In the genomic region with DNA sequence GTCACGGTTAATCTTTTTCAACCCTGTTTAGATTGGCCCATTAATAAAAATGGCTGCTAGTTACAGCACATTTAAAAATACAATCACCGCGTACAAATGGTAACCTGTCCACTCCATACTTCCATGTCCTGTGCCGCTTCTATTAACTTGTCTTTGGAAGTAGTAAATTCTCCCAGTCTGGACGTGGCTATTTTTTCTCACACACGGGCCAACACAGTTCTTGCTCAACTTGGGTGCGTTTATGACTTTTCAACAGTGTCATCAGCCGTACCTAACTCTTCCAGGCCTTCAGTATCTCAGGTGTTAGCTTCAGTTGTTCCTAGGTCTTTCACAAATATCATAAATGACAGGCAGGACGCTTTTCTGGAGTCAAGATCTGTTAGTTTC, we compare ENCODE assay signal across 9 cellular contexts. TPM values are rescaled to one million over a fixed set of nuclear protein-coding genes. Genes with fewer than 3 reads are reported as not detected.
DNase-seq lines count a peak whose midpoint lies in the region; ATAC-seq, FAIRE-seq and TF ChIP-seq lines count a peak whose summit lies in the region.
"Had no signal": no experiment of that assay in that cellular context is flagged by ENCODE, and none has a peak within 500 bp of the region (broad histone marks: within the 10 kb centered on the region; RNA-seq: fewer than 3 reads in every experiment).

No MANE protein-coding gene starts in this region.

- no peaks in the 10 kb centered on the region for H3K9me3 Mint-ChIP-seq in nephron progenitor cell

- H3K56ac ChIP-seq in H1 (replicated peaks; ENCODE audit: insufficient read length, low read depth, low read length): no peak overlapping the region

- H3K79me2 ChIP-seq in H1 (ENCODE audit: control insufficient read depth in 1 of 2, insufficient read depth in 2 of 2, low read length in 2 of 2): peaks cover 12 to 36% of the 10 kb centered on the region in 2 experiments

- no peak overlapping the region for H3K14ac ChIP-seq in H1 (ENCODE audit: insufficient read length)

- H3K36me3 Mint-ChIP-seq in nephron progenitor cell (ENCODE audit: low read depth): peaks cover 16% of the 10 kb centered on the region

- H3K18ac ChIP-seq in H1 (ENCODE audit: extremely low read depth, low read length): no peak overlapping the region; the same call in 1 of the 2 replicates

- peaks cover 2 to 13% of the 10 kb centered on the region in 2 experiments for H4K20me1 ChIP-seq in H1 (replicated peaks in 1 of 2; ENCODE audit: control insufficient read depth in 1 of 2, insufficient read depth in 2 of 2, low read length in 2 of 2)

- H3K23ac ChIP-seq in H1 (ENCODE audit: insufficient read length): no peak overlapping the region

- H3K4me1 ChIP-seq in H1 (replicated peaks in 1 of 4; ENCODE audit: control insufficient read depth in 3 of 4, insufficient read depth in 4 of 4, low read length in 3 of 4): peaks cover 0 to 9% (median 6%) of the 10 kb centered on the region in 4 experiments; a peak in 5 of 7 replicates

- no peak overlapping the region for H2BK5ac ChIP-seq in H1 (ENCODE audit: low read depth, low read length)

- H3K4ac ChIP-seq in H1 (replicated peaks; ENCODE audit: insufficient read length, low read depth, low read length): no peak overlapping the region

- no peak for TF ChIP-seq RAD21 in H1 (IDR thresholded peaks at IDR 0.05 in 1 of 2, conservative IDR thresholded peaks at IDR 0.05 in 1 of 2; ENCODE audit: low read depth in 2 of 2, low read length in 2 of 2)

- H3K27ac Mint-ChIP-seq in nephron progenitor cell: no peak overlapping the region

- peak overlapping the region; percentile 33 to 72 for H3K4me2 ChIP-seq in H1 (ENCODE audit: insufficient read depth in 1 of 2, low read depth in 2 of 2, low read length in 2 of 2)

- H3K79me1 ChIP-seq in H1 (ENCODE audit: low read depth, low read length): peaks cover 5% of the 10 kb centered on the region; the same call in 1 of the 2 replicates

- H3K9me3 ChIP-seq in H1 (ENCODE audit: insufficient read depth in 2 of 2, low read depth in 1 of 2, low read length in 1 of 2): no peaks in the 10 kb centered on the region

- H2BK15ac ChIP-seq in H1 (ENCODE audit: low read length): no peak overlapping the region

- 0 out of 7 replicates have a peak, but pooled peaks cover 0 to 4% (median 0%) of the 10 kb centered on the region in 4 experiments for H3K27me3 ChIP-seq in H1 (replicated peaks in 1 of 4; ENCODE audit: control insufficient read depth in 3 of 4, extremely low read depth in 1 of 4, insufficient read depth in 3 of 4, low read length in 3 of 4)

- H4K5ac ChIP-seq in H1 (ENCODE audit: insufficient read length, low read depth, low read length): no peak overlapping the region

- H3K4me3 ChIP-seq in H1 (ENCODE audit: extremely low read depth in 1 of 4, insufficient read depth in 2 of 4, low read depth in 3 of 4, low read length in 4 of 4): peak overlapping the region; percentile 36 to 96 (median 70); a peak in 7 of 8 replicates

- no peak for FAIRE-seq in H1 (lab: Jason Lieb, UNC)
- FAIRE-seq: TTC549 had no signal

- TF ChIP-seq EP300 in H1 (IDR thresholded peaks at IDR 0.05; ENCODE audit: borderline replicate concordance in 1 of 2, low read depth in 2 of 2, low read length in 2 of 2): no peak

- H3K9ac ChIP-seq in H1 (replicated peaks in 1 of 4; ENCODE audit: extremely low read depth in 1 of 4, low read depth in 3 of 4, low read length in 3 of 4): peak overlapping the region in 1 of 4 experiments; percentile 35; a peak in 2 of 7 replicates

- POLR2A ChIA-PET in H1 (lab: Charles Lee; ENCODE audit: partially characterized antibody): interaction anchor here (0.7 to 1.6 kb wide), 8 partner anchors 9 to 985 kb away, joined by 3 to 7 read pairs (median 3); a partner anchor contains a TSS

- no peak overlapping the region for H4K91ac ChIP-seq in H1 (replicated peaks; ENCODE audit: insufficient read length, low read length)

- no peak overlapping the region for H2BK120ac ChIP-seq in H1 (replicated peaks; ENCODE audit: low read depth, low read length)

- CTCF ChIA-PET in H1 (lab: Charles Lee; ENCODE audit: partially characterized antibody): interaction anchor here (0.7 to 4.3 kb wide), 19 partner anchors 11 to 376 kb away, joined by 3 to 39 read pairs (median 5); no protein-coding TSS in a partner anchor

- peaks cover 3% of the 10 kb centered on the region for H3K23me2 ChIP-seq in H1 (ENCODE audit: low read depth, low read length)

- peak overlapping the region; percentile 80 for H3K4me3 Mint-ChIP-seq in nephron progenitor cell

- H2BK20ac ChIP-seq in H1 (ENCODE audit: low read length): no peak overlapping the region

- peaks cover 61% of the 10 kb centered on the region for H3K4me1 Mint-ChIP-seq in nephron progenitor cell

- no peak for TF ChIP-seq POLR2A in H1 (IDR thresholded peaks at IDR 0.05; ENCODE audit: control extremely low read depth in 1 of 2, low read depth in 2 of 2, low read length in 2 of 2)

- ATAC-seq in GM18502 (IDR thresholded peaks at IDR 0.05; ENCODE audit: poor library complexity, unreplicated experiment): peak; percentile 2
- ATAC-seq in HG03135 (IDR thresholded peaks at IDR 0.05; ENCODE audit: unreplicated experiment): no peak
- no peak for ATAC-seq in GM21528 (IDR thresholded peaks at IDR 0.05; ENCODE audit: low FRiP score, unreplicated experiment)

- H3K27me3 Mint-ChIP-seq in nephron progenitor cell (ENCODE audit: low read depth, poor library complexity): no peaks in the 10 kb centered on the region

- H3K36me3 ChIP-seq in H1 (ENCODE audit: control insufficient read depth in 2 of 4, insufficient read depth in 4 of 4, low read length in 3 of 4): no peaks in the 10 kb centered on the region

- peak overlapping the region; percentile 98 for H2AFZ ChIP-seq in H1 (ENCODE audit: low read length)

- H3K27ac ChIP-seq in H1 (ENCODE audit: low read depth, low read length): no peak overlapping the region

- no peak for TF ChIP-seq CTCF in H1 (IDR thresholded peaks at IDR 0.05; ENCODE audit: control extremely low read depth in 1 of 3, insufficient read depth in 1 of 3, low read depth in 1 of 3, low read length in 3 of 3)
- TF ChIP-seq CTCF in nephron progenitor cell (IDR thresholded peaks at IDR 0.05): no peak

- H2AK5ac ChIP-seq in H1 (ENCODE audit: low read depth, low read length): no peak overlapping the region

- 67% methylated on average over 9 of the region's 9 CpGs; no CpG with 5 or more reads in 1 of the 2 experiments for whole genome bisulfite sequencing in H1 (ENCODE audit: extremely low coverage in 1 of 2, insufficient coverage in 1 of 2, insufficient read length in 1 of 2, insufficient replicate concordance in 2 of 2, low coverage in 1 of 2, low lambda C conversion rate in 2 of 2, missing lambda C conversion rate in 1 of 2), 2 experiments

- no peak overlapping the region for H4K8ac ChIP-seq in H1 (ENCODE audit: extremely low read depth, insufficient read depth, low read length)

- DNase-seq in NCI-H748 treated with DMSO at 0.1 percent for 48 hours (lab: John Stamatoyannopoulos, UW): peak; percentile 26
- DNase-seq in H1 (ENCODE audit: low read depth in 1 of 2, low spot score in 2 of 2): no peak
- no peak for DNase-seq in nephron progenitor cell
- DNase-seq in NOMO-1 (lab: John Stamatoyannopoulos, UW; ENCODE audit: unreplicated experiment in 2 of 2): no peak
- DNase-seq in CD1c-positive myeloid dendritic cell (ENCODE audit: extremely low spot score): no peak

- H2BK12ac ChIP-seq in H1 (ENCODE audit: low read depth, low read length): no peak overlapping the region

TF ChIP-seq in H1, 55 proteins besides CTCF, POLR2A, EP300 and RAD21 (continues in another document):
- TF ChIP-seq, protein P1, sequence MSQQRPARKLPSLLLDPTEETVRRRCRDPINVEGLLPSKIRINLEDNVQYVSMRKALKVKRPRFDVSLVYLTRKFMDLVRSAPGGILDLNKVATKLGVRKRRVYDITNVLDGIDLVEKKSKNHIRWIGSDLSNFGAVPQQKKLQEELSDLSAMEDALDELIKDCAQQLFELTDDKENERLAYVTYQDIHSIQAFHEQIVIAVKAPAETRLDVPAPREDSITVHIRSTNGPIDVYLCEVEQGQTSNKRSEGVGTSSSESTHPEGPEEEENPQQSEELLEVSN (IDR thresholded peaks at IDR 0.05): no peak
- no peak for TF ChIP-seq KDM1A (IDR thresholded peaks at IDR 0.05; ENCODE audit: borderline replicate concordance, low read length)
- TF ChIP-seq EZH2 (IDR thresholded peaks at IDR 0.05; ENCODE audit: low read depth, low read length, severe bottlenecking): no peak
- no peak for TF ChIP-seq RNF2 (IDR thresholded peaks at IDR 0.05; ENCODE audit: borderline replicate concordance, low read depth, low read length, missing control alignments, poor library complexity, severe bottlenecking)
- no peak for TF ChIP-seq YY1 (IDR thresholded peaks at IDR 0.05; ENCODE audit: low read depth, low read length)
- no peak for TF ChIP-seq PHF8 (conservative IDR thresholded peaks at IDR 0.05; ENCODE audit: low read depth, low read length)
- no peak for TF ChIP-seq POU5F1 (IDR thresholded peaks at IDR 0.05; ENCODE audit: low read depth, low read length)
- no peak for TF ChIP-seq TAF7 (optimal IDR thresholded peaks at IDR 0.05; ENCODE audit: borderline replicate concordance, low read depth, low read length)
- TF ChIP-seq BRCA1 (IDR thresholded peaks at IDR 0.05; ENCODE audit: low read depth, low read length): no peak
- no peak for TF ChIP-seq CTBP2 (IDR thresholded peaks at IDR 0.05; ENCODE audit: borderline replicate concordance, insufficient read depth, insufficient read length, low read length)
- no peak for TF ChIP-seq RBBP5 (IDR thresholded peaks at IDR 0.05; ENCODE audit: borderline replicate concordance, low read depth, low read length)
- no peak for TF ChIP-seq SAP30 (IDR thresholded peaks at IDR 0.05; ENCODE audit: insufficient read depth, insufficient replicate concordance, low read length)
- no peak for TF ChIP-seq KDM4A (IDR thresholded peaks at IDR 0.05; ENCODE audit: low read depth, low read length, severe bottlenecking)
- TF ChIP-seq SIRT6 (IDR thresholded peaks at IDR 0.05; ENCODE audit: low read length): no peak
- TF ChIP-seq HDAC6 (IDR thresholded peaks at IDR 0.05; ENCODE audit: low read depth, low read length): no peak
- no peak for TF ChIP-seq CHD1 (IDR thresholded peaks at IDR 0.05; ENCODE audit: low read depth, low read length)

RNA-seq across cellular contexts. Expression of a gene that starts 0.5 kb away (rescaled TPM):
- total RNA-seq in H1 (2021; fragmentation: NEBNext Ultra II Directional; extraction: Animal tissue kit (Norgen Biotek cat#: 25700)): 50.5 and 53.2 TPM in 2 replicates
- 29.9 and 37.7 TPM in 2 replicates for polyA plus RNA-seq in H1 (2011; rRNA removed)
- 23.8 TPM for polyA plus RNA-seq in H1 (2011; cell fraction: cytosol; rRNA removed)
- polyA plus RNA-seq in H1 (2011; cell fraction: nucleus; rRNA removed): 55.3 TPM
- 16.2 to 23.3 TPM (median 21.8 TPM) in 4 replicates for polyA plus RNA-seq in H1 (2012, experiment 1 of 2)
- polyA plus RNA-seq in H1 (2012, experiment 2 of 2): 0.85 TPM
- 24.9 TPM for polyA plus RNA-seq in H1 (2013, experiment 1 of 2)
- polyA plus RNA-seq in H1 (2013, experiment 2 of 2): 25.6 TPM
- 150 and 181 TPM in 2 replicates for polyA minus RNA-seq in H1 (2011; rRNA and poly(A)+ RNA removed)
- polyA minus RNA-seq in H1 (2011; cell fraction: cytosol; rRNA and poly(A)+ RNA removed): 63.5 TPM
- polyA minus RNA-seq in H1 (2011; cell fraction: nucleus; rRNA and poly(A)+ RNA removed): 165 TPM
